Comparison of ENCODE assay signal across 9 cellular contexts in genomic region chr17:58330997-58331814, GRCh38. TPM values are rescaled to one million over a fixed set of nuclear protein-coding genes. Genes with fewer than 3 reads are reported as not detected.
A peak's percentile ranks its signal among the peaks of the same experiment; 100 is the strongest.
DNase-seq lines count a peak whose midpoint lies in the region; ATAC-seq, FAIRE-seq and TF ChIP-seq lines count a peak whose summit lies in the region.
"Had no signal": no experiment of that assay in that cellular context is flagged by ENCODE, and none has a peak within 500 bp of the region (broad histone marks: within the 10 kb centered on the region; RNA-seq: fewer than 3 reads in every experiment).

No MANE protein-coding gene starts in this region.

- FAIRE-seq in astrocyte (lab: Jason Lieb, UNC): no peak

- H3K4me1 ChIP-seq in astrocyte (ENCODE audit: insufficient read depth, low read length) (peaks cover 11% of the 10 kb centered on the region), urinary bladder (ENCODE audit: insufficient read depth) (no peaks in the 10 kb centered on the region)

- H2AFZ ChIP-seq in astrocyte (ENCODE audit: low read depth, low read length): peak overlapping the region; percentile 34

- H3K4me2 ChIP-seq in astrocyte (ENCODE audit: low read length): peak overlapping the region; percentile 17

- H3K4me1 Mint-ChIP-seq in astrocyte (ENCODE audit: low read depth, unreplicated experiment): peaks cover 6% of the 10 kb centered on the region
- H3K4me1 Mint-ChIP-seq in naive thymus-derived CD8-positive, alpha-beta T cell: peaks cover 45 to 70% (median 56%) of the 10 kb centered on the region in 4 donors

- peaks cover 15% of the 10 kb centered on the region for H3K27me3 Mint-ChIP-seq in astrocyte (ENCODE audit: low read depth, unreplicated experiment)
- no peaks in the 10 kb centered on the region for H3K27me3 Mint-ChIP-seq in naive thymus-derived CD8-positive, alpha-beta T cell

- H3K9ac ChIP-seq in astrocyte (ENCODE audit: low read length): no peak overlapping the region

- H3K4me3 ChIP-seq in astrocyte (ENCODE audit: insufficient read depth, low read depth, low read length) (no peak overlapping the region), urinary bladder (ENCODE audit: low read depth, low read length) (peak overlapping the region; percentile 35)

- no peaks in the 10 kb centered on the region for H4K20me1 ChIP-seq in astrocyte (ENCODE audit: insufficient read depth, low read length)

- POLR2A ChIA-PET in naive thymus-derived CD8-positive, alpha-beta T cell (lab: Charles Lee): interaction anchor here (1.1 to 27.5 kb wide), 7 partner anchors 5 to 361 kb away, joined by 3 to 1631 read pairs (median 17); partner anchors contain the start of genes HSF5, RNF43, SUPT4H1 and TEX14

- H3K9me3 ChIP-seq in astrocyte (ENCODE audit: insufficient read depth, low read depth, low read length): no peaks in the 10 kb centered on the region

- TF ChIP-seq CTCF in astrocyte (IDR thresholded peaks at IDR 0.05; ENCODE audit: insufficient read depth, low read depth, low read length) (no peak), GM10266 (IDR thresholded peaks at IDR 0.05; ENCODE audit: control insufficient read depth, insufficient read depth, low read depth, missing control alignments) (no peak)

- peaks cover 10% of the 10 kb centered on the region for H3K27me3 ChIP-seq in astrocyte (ENCODE audit: insufficient read depth, low read length)

- no peaks in the 10 kb centered on the region for H3K36me3 Mint-ChIP-seq in astrocyte (ENCODE audit: low read depth, unreplicated experiment)
- peaks cover 15 to 28% (median 23%) of the 10 kb centered on the region in 3 donors for H3K36me3 Mint-ChIP-seq in naive thymus-derived CD8-positive, alpha-beta T cell

- H3K36me3 ChIP-seq in astrocyte (ENCODE audit: insufficient read depth, low read length): no peaks in the 10 kb centered on the region
- no peaks in the 10 kb centered on the region for H3K36me3 ChIP-seq in urinary bladder (ENCODE audit: insufficient read depth)

- no peak overlapping the region for H3K27ac ChIP-seq in astrocyte (ENCODE audit: low read depth, low read length)
- no peak overlapping the region for H3K27ac ChIP-seq in urinary bladder (ENCODE audit: low read depth)

- DNase-seq in Daoy (ENCODE audit: low read depth) (peak; percentile 52), T-helper 2 cell (peak in 4 of 5 experiments; percentile 54 to 88 (median 71)), astrocyte (ENCODE audit: low read depth) (no peak), NCI-H2227 (lab: John Stamatoyannopoulos, UW; ENCODE audit: unreplicated experiment) (no peak), GM10266 (ENCODE audit: extremely low spot score) (no peak)
- peak in 9 of 10 donors; percentile 45 to 90 (median 65) for DNase-seq in naive thymus-derived CD8-positive, alpha-beta T cell

- no peaks in the 10 kb centered on the region for H3K79me2 ChIP-seq in astrocyte (ENCODE audit: insufficient read depth, low read length)

- no peak overlapping the region for H3K27ac Mint-ChIP-seq in astrocyte (ENCODE audit: unreplicated experiment)
- peak overlapping the region; percentile 91 to 99 (median 96) for H3K27ac Mint-ChIP-seq in naive thymus-derived CD8-positive, alpha-beta T cell

- 82% methylated on average over 23 of the region's 23 CpGs for WGBS in urinary bladder

- no peak overlapping the region for H3K4me3 Mint-ChIP-seq in astrocyte (ENCODE audit: unreplicated experiment)
- H3K4me3 Mint-ChIP-seq in naive thymus-derived CD8-positive, alpha-beta T cell: peak overlapping the region; percentile 82 to 100 (median 96)

- ATAC-seq in naive thymus-derived CD8-positive, alpha-beta T cell: peak in 1 of 2 donors; percentile 10
- no peak for ATAC-seq in HG02678 (IDR thresholded peaks at IDR 0.05; ENCODE audit: unreplicated experiment)

- H3K9me3 Mint-ChIP-seq in astrocyte (ENCODE audit: unreplicated experiment): no peaks in the 10 kb centered on the region
- peaks cover 0 to 2% (median 0%) of the 10 kb centered on the region in 9 donors for H3K9me3 Mint-ChIP-seq in naive thymus-derived CD8-positive, alpha-beta T cell

RNA-seq across cellular contexts. Expression of gene TSPOAP1, which starts 2.6 kb away (rescaled TPM):
- total RNA-seq in Daoy (2014; rRNA removed; shearing (Covaris generic)): under 0.01 and 0.33 TPM in 2 replicates
- total RNA-seq in astrocyte (0.60 and 0.79 TPM in 2 replicates), urinary bladder (7.4 TPM)
- total RNA-seq in naive thymus-derived CD8-positive, alpha-beta T cell: 10 to 100 TPM; 15.2 to 15.4 TPM
- 1 to 10 TPM in 2 of 3 donors, under 1 TPM in 1; 0.43 to 1.9 (median 1.5) TPM for polyA plus RNA-seq in naive thymus-derived CD8-positive, alpha-beta T cell
- polyA plus RNA-seq in urinary bladder: 19.1 TPM
- total RNA-seq: dermis microvascular lymphatic vessel endothelial cell had no signal

RNA-seq across cellular contexts. Expression of gene SUPT4H1, which starts 20.8 kb away (rescaled TPM):
- 50.2 and 106 TPM in 2 replicates for total RNA-seq in Daoy (2014; rRNA removed; shearing (Covaris generic))
- total RNA-seq in astrocyte (97.1 and 108 TPM in 2 replicates), urinary bladder (41.9 TPM)
- total RNA-seq in naive thymus-derived CD8-positive, alpha-beta T cell: 10 to 100 TPM; 58.2 to 65.9 TPM
- polyA plus RNA-seq in naive thymus-derived CD8-positive, alpha-beta T cell: 10 to 100 TPM; 63.7 to 97.4 (median 76.1) TPM
- 98.3 TPM for polyA plus RNA-seq in urinary bladder

RNA-seq across cellular contexts. Expression of gene MPO, which starts 50.5 kb away (rescaled TPM):
- total RNA-seq in Daoy (2014; rRNA removed; shearing (Covaris generic)): not detected in 2 replicates
- total RNA-seq in astrocyte: not detected in 2 replicates
- total RNA-seq in naive thymus-derived CD8-positive, alpha-beta T cell: not detected
- not detected for polyA plus RNA-seq in naive thymus-derived CD8-positive, alpha-beta T cell
- 1.0 TPM for total RNA-seq in urinary bladder
- polyA plus RNA-seq in urinary bladder: 0.30 TPM
- total RNA-seq: dermis microvascular lymphatic vessel endothelial cell had no signal

Comparison
In these comparisons a context has a peak if more than half of its experiments do, and no peak if none do; other contexts are left out.
1. DNase-seq: peak in Daoy (single experiment), T-helper 2 cell (4 of 5) and naive thymus-derived CD8-positive, alpha-beta T cell (9 of 10); none in astrocyte (single experiment), NCI-H2227 (single experiment) and GM10266 (single experiment).